In genomic region chr1:1550591-1551432, GRCh38 we compare ENCODE assay signal across 9 cellular contexts. TPM values are rescaled to one million over a fixed set of nuclear protein-coding genes. Genes with fewer than 3 reads are reported as not detected.
DNase-seq lines count a peak whose midpoint lies in the region; ATAC-seq and TF ChIP-seq lines count a peak whose summit lies in the region.
"Had no signal": no experiment of that assay in that cellular context is flagged by ENCODE, and none has a peak within 500 bp of the region (broad histone marks: within the 10 kb centered on the region; RNA-seq: fewer than 3 reads in every experiment).

No MANE protein-coding gene starts in this region.

- H3K36me3 ChIP-seq in BE2C: peaks cover 10% of the 10 kb centered on the region
- no peaks in the 10 kb centered on the region for H3K36me3 ChIP-seq in mucosa of descending colon (ENCODE audit: low read depth)

- H3K9me3 Mint-ChIP-seq in chondrocyte (ENCODE audit: low read depth): no peaks in the 10 kb centered on the region
- H3K9me3 Mint-ChIP-seq: IgD-negative memory B cell had no signal

- H3K4me1 Mint-ChIP-seq in chondrocyte (ENCODE audit: low read depth): peaks cover 26% of the 10 kb centered on the region

- peaks cover 7% of the 10 kb centered on the region for H3K4me1 ChIP-seq in BE2C
- no peaks in the 10 kb centered on the region for H3K4me1 ChIP-seq in mucosa of descending colon (ENCODE audit: low read depth)

- intact Hi-C loops in mucosa of descending colon (cut with DNase I, micrococcal nuclease): no loop called here

- H3K9me3 ChIP-seq in BE2C (no peaks in the 10 kb centered on the region), mucosa of descending colon (no peaks in the 10 kb centered on the region)

- no peak overlapping the region for H3K4me3 ChIP-seq in BE2C (ENCODE audit: low read depth, low read length)
- no peak overlapping the region for H3K4me3 ChIP-seq in LNCaP clone FGC (ENCODE audit: low read depth, low read length)
- no peak overlapping the region for H3K4me3 ChIP-seq in mucosa of descending colon

- H3K27ac Mint-ChIP-seq in chondrocyte (ENCODE audit: unreplicated experiment): peak overlapping the region; percentile 76

- peak; percentile 63 for TF ChIP-seq CTCF in BE2C (IDR thresholded peaks at IDR 0.05; ENCODE audit: low read depth, low read length)
- peak; percentile 26; the same call in 1 of the 2 replicates for TF ChIP-seq CTCF in LNCaP clone FGC (IDR thresholded peaks at IDR 0.05; ENCODE audit: control insufficient read depth, extremely low read depth, insufficient read depth)
- peak; percentile 80 for TF ChIP-seq CTCF in chondrocyte (IDR thresholded peaks at IDR 0.05)
- no peak for TF ChIP-seq CTCF in mucosa of descending colon (IDR thresholded peaks at IDR 0.05)

- H3K27me3 Mint-ChIP-seq in chondrocyte (ENCODE audit: low read depth): no peaks in the 10 kb centered on the region
- H3K27me3 Mint-ChIP-seq: IgD-negative memory B cell had no signal

- peaks cover 2% of the 10 kb centered on the region for H3K36me3 Mint-ChIP-seq in chondrocyte (ENCODE audit: low read depth)
- H3K36me3 Mint-ChIP-seq: IgD-negative memory B cell had no signal

- H3K4me3 Mint-ChIP-seq in chondrocyte (ENCODE audit: unreplicated experiment): no peak overlapping the region
- H3K4me3 Mint-ChIP-seq: IgD-negative memory B cell had no signal

- DNase-seq in BE2C: peak; percentile 66
- no peak for DNase-seq in LNCaP clone FGC (ENCODE audit: low read depth)
- no peak for DNase-seq in chondrocyte (ENCODE audit: low spot score)
- DNase-seq in mucosa of descending colon: no peak
- DNase-seq in A172 (ENCODE audit: low spot score): no peak
- DNase-seq in HPDE6-E6E7 (ENCODE audit: extremely low spot score): no peak
- no peak for DNase-seq in NCI-H2171 treated with DMSO at 0.1 percent for 48 hours (lab: John Stamatoyannopoulos, UW)

- ATAC-seq in mucosa of descending colon: peak; percentile 31
- no peak for ATAC-seq in HG03469 (IDR thresholded peaks at IDR 0.05; ENCODE audit: unreplicated experiment)

- no peaks in the 10 kb centered on the region for H3K27me3 ChIP-seq in BE2C

RNA-seq across cellular contexts. Expression of gene TMEM240, which starts 10.4 kb away (rescaled TPM):
- polyA plus RNA-seq in BE2C (2012; ENCODE audit: insufficient read depth, insufficient read length, low read depth): 6.4 TPM
- total RNA-seq in chondrocyte (3.6 to 6.1 TPM (median 5.8 TPM) in 3 replicates), mucosa of descending colon (10 to 100 TPM in 1 of 3 donors, 1 to 10 TPM in 1, not detected in 1; 1.5 to 12.2 TPM)
- total RNA-seq in A172 (2014; rRNA removed; shearing (Covaris generic)): not detected in 2 replicates
- polyA plus RNA-seq: IgD-negative memory B cell had no signal

RNA-seq across cellular contexts. Expression of gene SSU72, which starts 23.9 kb away (rescaled TPM):
- polyA plus RNA-seq in BE2C (2012; ENCODE audit: insufficient read depth, insufficient read length, low read depth): 249 TPM
- 99.7 to 129 TPM (median 100 TPM) in 3 replicates for total RNA-seq in chondrocyte
- total RNA-seq in mucosa of descending colon: 100 to 1,000 TPM; 117 to 123 (median 120) TPM
- total RNA-seq in A172 (2014; rRNA removed; shearing (Covaris generic)): 49.7 and 56.2 TPM in 2 replicates

RNA-seq across cellular contexts. Expression of gene ATAD3A, which starts 38.9 kb away (rescaled TPM):
- polyA plus RNA-seq in BE2C (2012; ENCODE audit: insufficient read depth, insufficient read length, low read depth): 88.1 TPM
- total RNA-seq in chondrocyte (29.9 to 39.6 TPM (median 34.6 TPM) in 3 replicates), mucosa of descending colon (10 to 100 TPM; 18.8 to 35.1 (median 20.8) TPM)
- 16.4 and 19.2 TPM in 2 replicates for total RNA-seq in A172 (2014; rRNA removed; shearing (Covaris generic))

RNA-seq across cellular contexts. Expression of gene FNDC10, which starts 49.1 kb away (rescaled TPM):
- polyA plus RNA-seq in BE2C (2012; ENCODE audit: insufficient read depth, insufficient read length, low read depth): 31.5 TPM
- total RNA-seq in chondrocyte (23.3 to 32.6 TPM (median 24.8 TPM) in 3 replicates), mucosa of descending colon (1 to 10 TPM; 1.2 to 3.2 (median 3.1) TPM)
- not detected in 2 replicates for total RNA-seq in A172 (2014; rRNA removed; shearing (Covaris generic))
- polyA plus RNA-seq: IgD-negative memory B cell had no signal
